Comparison of ENCODE assay signal across 8 cellular contexts in the genomic region with DNA sequence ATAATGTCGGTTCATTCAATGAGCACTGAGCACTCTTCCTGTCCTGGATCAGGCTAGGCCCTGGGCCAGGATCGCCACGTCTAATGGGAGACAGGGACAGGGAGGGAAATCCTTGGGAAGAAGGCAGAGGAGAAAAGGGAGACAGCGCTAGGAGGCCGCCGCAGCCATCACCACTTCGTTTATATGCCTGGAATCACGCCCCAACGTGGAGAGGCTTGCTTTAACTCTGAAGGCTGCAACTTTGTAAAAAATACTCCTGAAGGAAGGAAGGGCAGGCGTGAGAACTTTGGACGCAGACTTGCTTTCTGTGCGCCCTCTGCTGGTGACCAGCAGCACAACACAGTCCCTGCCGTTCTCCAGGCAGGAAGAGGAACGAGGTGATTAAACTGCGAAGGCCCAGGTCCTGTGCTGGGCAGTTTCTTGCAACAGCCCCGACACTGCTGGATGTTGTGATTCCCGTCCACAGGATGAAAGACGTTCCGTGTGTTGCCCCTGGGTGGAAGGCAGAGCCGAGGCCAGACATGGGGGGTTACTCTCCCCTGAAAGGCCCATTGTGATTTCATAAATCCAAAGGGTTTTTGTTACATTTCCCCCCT. TPM values are rescaled to one million over a fixed set of nuclear protein-coding genes. Genes with fewer than 3 reads are reported as not detected.
DNase-seq lines count a peak whose midpoint lies in the region; ATAC-seq and TF ChIP-seq lines count a peak whose summit lies in the region.

No MANE protein-coding gene starts in this region.

- TF ChIP-seq CTCF in RWPE2 (IDR thresholded peaks at IDR 0.05; ENCODE audit: poor library complexity, severe bottlenecking) (peak; percentile 94), fibroblast of villous mesenchyme (IDR thresholded peaks at IDR 0.05; ENCODE audit: insufficient read depth, low read depth, low read length) (peak; percentile 97), neural cell (IDR thresholded peaks at IDR 0.05; ENCODE audit: poor library complexity, severe bottlenecking) (peak; percentile 93)

- H3K9me2 ChIP-seq in Karpas-422 (replicated peaks; ENCODE audit: insufficient read depth, low read length): no peaks in the 10 kb centered on the region
- H3K9me2 ChIP-seq in neural cell (ENCODE audit: insufficient read depth, low read length): no peaks in the 10 kb centered on the region

- intact Hi-C loops in activated T-helper 2 cell treated with anti-CD3 and anti-CD28 coated beads, Interferon-gamma antibody, Interleukin-2, Interleukin-4, amounts not matched to agents 10 μg/mL and 5 μg/mL and 100 μg/mL, durations not matched to agents 14 hours and 24 hours and 36 hours (cut with micrococcal nuclease): loop anchor here (1.0 kb wide), 2 partner anchors 166 to 195 kb away; a partner anchor contains a TSS

- H3K4me2 ChIP-seq in Karpas-422 (ENCODE audit: low read depth, low read length, poor library complexity, severe bottlenecking) (no peak overlapping the region), neural cell (ENCODE audit: low read length) (no peak overlapping the region)

- H2AFZ ChIP-seq in Karpas-422 (ENCODE audit: low read length) (no peak overlapping the region), neural cell (ENCODE audit: low read depth, low read length) (no peak overlapping the region)

- no peak for TF ChIP-seq EP300 in neural cell (conservative IDR thresholded peaks at IDR 0.05; ENCODE audit: poor library complexity, severe bottlenecking)

- H3K36me3 Mint-ChIP-seq in activated T-helper 2 cell treated with anti-CD3 and anti-CD28 coated beads, Interferon-gamma antibody, Interleukin-2, Interleukin-4, amounts not matched to agents 10 μg/mL and 5 μg/mL and 100 μg/mL, durations not matched to agents 14 hours and 24 hours and 36 hours (ENCODE audit: low read depth): no peaks in the 10 kb centered on the region
- no peaks in the 10 kb centered on the region for H3K36me3 Mint-ChIP-seq in stimulated activated naive B cell treated with anti-CD40 and anti-IgM and Interleukin-4, amounts not matched to agents 10 μg/mL and 1 μg/mL and 100 μg/mL, for 72 hours

- no peaks in the 10 kb centered on the region for H3F3A ChIP-seq in neural cell (ENCODE audit: insufficient read depth, low read length, poor library complexity, severe bottlenecking)

- H3K27me3 ChIP-seq in Karpas-422 (ENCODE audit: low read length): no peaks in the 10 kb centered on the region
- H3K27me3 ChIP-seq in RWPE2 (ENCODE audit: insufficient read depth, poor library complexity, severe bottlenecking): no peaks in the 10 kb centered on the region
- H3K27me3 ChIP-seq in neural cell (ENCODE audit: insufficient read depth, low read depth, low read length): no peaks in the 10 kb centered on the region

- H3K27ac ChIP-seq in Karpas-422 (ENCODE audit: low read length): no peak overlapping the region
- H3K27ac ChIP-seq in RWPE2 (ENCODE audit: poor library complexity, severe bottlenecking): no peak overlapping the region
- no peak overlapping the region for H3K27ac ChIP-seq in neural cell (ENCODE audit: low read length)

- H3K4me3 ChIP-seq in Karpas-422 (ENCODE audit: low read length): no peak overlapping the region
- H3K4me3 ChIP-seq in RWPE2 (ENCODE audit: severe bottlenecking): no peak overlapping the region
- no peak overlapping the region for H3K4me3 ChIP-seq in fibroblast of villous mesenchyme (ENCODE audit: low read depth, low read length)
- H3K4me3 ChIP-seq in neural cell (ENCODE audit: low read length): no peak overlapping the region

- ATAC-seq in RWPE2 (ENCODE audit: low read depth) (peak; percentile 93), GM18502 (IDR thresholded peaks at IDR 0.05; ENCODE audit: poor library complexity, unreplicated experiment) (no peak)
- ATAC-seq in stimulated activated naive B cell treated with anti-CD40 and anti-IgM and Interleukin-4, amounts not matched to agents 10 μg/mL and 1 μg/mL and 100 μg/mL, for 72 hours (replicated peaks): peak; percentile 91 to 92

- no peaks in the 10 kb centered on the region for H3K79me2 ChIP-seq in Karpas-422 (ENCODE audit: low read length)
- H3K79me2 ChIP-seq in neural cell (replicated peaks; ENCODE audit: insufficient read depth, low read length): no peaks in the 10 kb centered on the region

- no peaks in the 10 kb centered on the region for H3K4me1 ChIP-seq in Karpas-422 (ENCODE audit: low read length)
- H3K4me1 ChIP-seq in RWPE2 (ENCODE audit: insufficient read depth, poor library complexity, severe bottlenecking): no peaks in the 10 kb centered on the region

- no peaks in the 10 kb centered on the region for H3K9me3 Mint-ChIP-seq in activated T-helper 2 cell treated with anti-CD3 and anti-CD28 coated beads, Interferon-gamma antibody, Interleukin-2, Interleukin-4, amounts not matched to agents 10 μg/mL and 5 μg/mL and 100 μg/mL, durations not matched to agents 14 hours and 24 hours and 36 hours
- H3K9me3 Mint-ChIP-seq in stimulated activated naive B cell treated with anti-CD40 and anti-IgM and Interleukin-4, amounts not matched to agents 10 μg/mL and 1 μg/mL and 100 μg/mL, for 72 hours: no peaks in the 10 kb centered on the region

- H4K20me1 ChIP-seq in Karpas-422 (ENCODE audit: insufficient read depth, low read depth, low read length): no peaks in the 10 kb centered on the region; the same call in 1 of the 2 replicates
- H4K20me1 ChIP-seq in neural cell (ENCODE audit: insufficient read depth): no peaks in the 10 kb centered on the region

- H3K9ac ChIP-seq in Karpas-422 (ENCODE audit: low read length) (no peak overlapping the region), neural cell (ENCODE audit: low read length) (no peak overlapping the region)

- peaks cover 9% of the 10 kb centered on the region for H3K4me1 Mint-ChIP-seq in activated T-helper 2 cell treated with anti-CD3 and anti-CD28 coated beads, Interferon-gamma antibody, Interleukin-2, Interleukin-4, amounts not matched to agents 10 μg/mL and 5 μg/mL and 100 μg/mL, durations not matched to agents 14 hours and 24 hours and 36 hours (ENCODE audit: low read depth)
- peaks cover 14% of the 10 kb centered on the region in 2 donors for H3K4me1 Mint-ChIP-seq in stimulated activated naive B cell treated with anti-CD40 and anti-IgM and Interleukin-4, amounts not matched to agents 10 μg/mL and 1 μg/mL and 100 μg/mL, for 72 hours

- no peak overlapping the region for H3K27ac Mint-ChIP-seq in activated T-helper 2 cell treated with anti-CD3 and anti-CD28 coated beads, Interferon-gamma antibody, Interleukin-2, Interleukin-4, amounts not matched to agents 10 μg/mL and 5 μg/mL and 100 μg/mL, durations not matched to agents 14 hours and 24 hours and 36 hours
- H3K27ac Mint-ChIP-seq in stimulated activated naive B cell treated with anti-CD40 and anti-IgM and Interleukin-4, amounts not matched to agents 10 μg/mL and 1 μg/mL and 100 μg/mL, for 72 hours: no peak overlapping the region

- DNase-seq in DMS114 treated with DMSO at 0.1 percent for 48 hours (lab: John Stamatoyannopoulos, UW; ENCODE audit: unreplicated experiment) (peak; percentile 60), Karpas-422 (peak; percentile 90), RWPE2 (ENCODE audit: low spot score) (no peak), fibroblast of villous mesenchyme (ENCODE audit: low read depth) (peak; percentile 95)
- DNase-seq in activated T-helper 2 cell treated with anti-CD3 and anti-CD28 coated beads, Interferon-gamma antibody, Interleukin-2, Interleukin-4, amounts not matched to agents 10 μg/mL and 5 μg/mL and 100 μg/mL, durations not matched to agents 14 hours and 24 hours and 36 hours (ENCODE audit: low spot score): peak; percentile 67
- peak; percentile 64 for DNase-seq in stimulated activated naive B cell treated with anti-CD40 and anti-IgM and Interleukin-4, amounts not matched to agents 10 μg/mL and 1 μg/mL and 100 μg/mL, for 72 hours

- H3K36me3 ChIP-seq in Karpas-422 (ENCODE audit: insufficient read depth, low read length) (no peaks in the 10 kb centered on the region), RWPE2 (ENCODE audit: low read depth) (no peaks in the 10 kb centered on the region), neural cell (ENCODE audit: insufficient read depth, low read length) (no peaks in the 10 kb centered on the region)

- no peak overlapping the region for H3K4me3 Mint-ChIP-seq in activated T-helper 2 cell treated with anti-CD3 and anti-CD28 coated beads, Interferon-gamma antibody, Interleukin-2, Interleukin-4, amounts not matched to agents 10 μg/mL and 5 μg/mL and 100 μg/mL, durations not matched to agents 14 hours and 24 hours and 36 hours (ENCODE audit: low read depth)
- H3K4me3 Mint-ChIP-seq in stimulated activated naive B cell treated with anti-CD40 and anti-IgM and Interleukin-4, amounts not matched to agents 10 μg/mL and 1 μg/mL and 100 μg/mL, for 72 hours: no peak overlapping the region

- TF ChIP-seq RAD21 in neural cell (conservative IDR thresholded peaks at IDR 0.05): peak; percentile 84

- H3K9me3 ChIP-seq in Karpas-422 (ENCODE audit: low read length) (no peaks in the 10 kb centered on the region), RWPE2 (ENCODE audit: severe bottlenecking) (no peaks in the 10 kb centered on the region), neural cell (ENCODE audit: low read length) (no peaks in the 10 kb centered on the region)

- no peaks in the 10 kb centered on the region for H3K27me3 Mint-ChIP-seq in activated T-helper 2 cell treated with anti-CD3 and anti-CD28 coated beads, Interferon-gamma antibody, Interleukin-2, Interleukin-4, amounts not matched to agents 10 μg/mL and 5 μg/mL and 100 μg/mL, durations not matched to agents 14 hours and 24 hours and 36 hours (ENCODE audit: low read depth)
- H3K27me3 Mint-ChIP-seq in stimulated activated naive B cell treated with anti-CD40 and anti-IgM and Interleukin-4, amounts not matched to agents 10 μg/mL and 1 μg/mL and 100 μg/mL, for 72 hours: peaks cover 0 to 11% of the 10 kb centered on the region in 2 donors

TF ChIP-seq in neural cell, 6 proteins besides CTCF, POLR2A, EP300 and RAD21 (continues in another document):
- peak; percentile 42 for TF ChIP-seq MXI1 (conservative IDR thresholded peaks at IDR 0.05; ENCODE audit: poor library complexity, severe bottlenecking)

RNA-seq across cellular contexts. Expression of a gene that starts 22.1 kb away (rescaled TPM):
- not detected in 2 replicates for total RNA-seq in Karpas-422 (2014; rRNA removed; shearing (Covaris generic); ENCODE audit: low replicate concordance)
- total RNA-seq in activated T-helper 2 cell treated with anti-CD3 and anti-CD28 coated beads, Interferon-gamma antibody, Interleukin-2, Interleukin-4, amounts not matched to agents 10 μg/mL and 5 μg/mL and 100 μg/mL, durations not matched to agents 14 hours and 24 hours and 36 hours: 9.9 and 11.0 TPM in 2 replicates
- 0.86 and 0.97 TPM in 2 replicates for total RNA-seq in fibroblast of villous mesenchyme
- polyA plus RNA-seq in neural cell: not detected in 2 replicates
- not detected in 2 replicates for polyA minus RNA-seq in neural cell

RNA-seq across cellular contexts. Expression of a gene that starts 22.2 kb away (rescaled TPM):
- total RNA-seq in Karpas-422 (2014; rRNA removed; shearing (Covaris generic); ENCODE audit: low replicate concordance): not detected in 2 replicates
- total RNA-seq in activated T-helper 2 cell treated with anti-CD3 and anti-CD28 coated beads, Interferon-gamma antibody, Interleukin-2, Interleukin-4, amounts not matched to agents 10 μg/mL and 5 μg/mL and 100 μg/mL, durations not matched to agents 14 hours and 24 hours and 36 hours: 0.50 and 0.80 TPM in 2 replicates
- total RNA-seq in fibroblast of villous mesenchyme: not detected in 2 replicates
- polyA plus RNA-seq in neural cell: not detected in 2 replicates
- not detected in 2 replicates for polyA minus RNA-seq in neural cell
